Comparison of ENCODE assay signal across 24 cellular contexts in the genomic region with DNA sequence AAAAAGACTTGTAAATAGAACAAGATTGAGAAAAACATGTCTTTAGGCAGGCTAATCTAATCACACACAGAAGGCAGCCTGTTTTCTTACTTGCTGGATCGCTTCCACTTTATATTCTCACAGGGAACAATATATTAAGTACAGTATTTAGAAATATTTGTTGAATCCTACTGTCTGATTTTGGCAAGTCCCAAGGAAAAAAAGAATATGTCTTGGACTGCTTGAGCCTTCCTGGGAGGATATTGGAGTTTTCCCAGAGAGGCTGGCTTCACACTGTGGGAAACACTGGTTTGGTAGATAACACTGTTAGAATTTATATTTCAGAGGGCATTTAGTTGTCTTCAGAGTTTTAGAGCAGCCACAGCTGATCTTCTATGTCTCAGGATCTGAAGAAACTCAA.
DNase-seq lines count a peak whose midpoint lies in the region; ATAC-seq and TF ChIP-seq lines count a peak whose summit lies in the region.
"Had no signal": no experiment of that assay in that cellular context is flagged by ENCODE, and none has a peak within 500 bp of the region (broad histone marks: within the 10 kb centered on the region; RNA-seq: fewer than 3 reads in every experiment).

No MANE protein-coding gene starts in this region.

- H3K27me3 Mint-ChIP-seq in GM23338 (ENCODE audit: insufficient read depth, low read depth, poor library complexity), result no peaks in the 10 kb centered on the region
- H3K27me3 Mint-ChIP-seq in activated T-helper 2 cell treated with anti-CD3 and anti-CD28 coated beads, Interferon-gamma antibody, Interleukin-2, Interleukin-4, amounts not matched to agents 10 μg/mL and 5 μg/mL and 100 μg/mL, durations not matched to agents 14 hours and 24 hours and 36 hours (ENCODE audit: low read depth), result no peaks in the 10 kb centered on the region
- H3K27me3 Mint-ChIP-seq in activated naive CD4-positive, alpha-beta T cell treated with anti-CD3 and anti-CD28 coated beads for 36 hours (ENCODE audit: low read depth), result peaks cover 8% of the 10 kb centered on the region
- H3K27me3 Mint-ChIP-seq: activated naive CD4-positive, alpha-beta T cell treated with anti-CD3 and anti-CD28 coated beads, Interleukin-2, amount 50 U/mL, for 24 hours; naive thymus-derived CD8-positive, alpha-beta T cell had no signal

- H3F3A ChIP-seq in GM23338 (replicated peaks; ENCODE audit: low read depth), result no peaks in the 10 kb centered on the region

- H3K4me1 Mint-ChIP-seq in GM23338, result peaks cover 27% of the 10 kb centered on the region
- peaks cover 78% of the 10 kb centered on the region for H3K4me1 Mint-ChIP-seq in activated T-helper 2 cell treated with anti-CD3 and anti-CD28 coated beads, Interferon-gamma antibody, Interleukin-2, Interleukin-4, amounts not matched to agents 10 μg/mL and 5 μg/mL and 100 μg/mL, durations not matched to agents 14 hours and 24 hours and 36 hours (ENCODE audit: low read depth)
- H3K4me1 Mint-ChIP-seq in activated naive CD4-positive, alpha-beta T cell treated with anti-CD3 and anti-CD28 coated beads for 36 hours (ENCODE audit: low read depth), result peaks cover 12% of the 10 kb centered on the region

- DNase-seq in GM23338 (ENCODE audit: low spot score), result no peak
- DNase-seq in activated T-helper 2 cell treated with anti-CD3 and anti-CD28 coated beads, Interferon-gamma antibody, Interleukin-2, Interleukin-4, amounts not matched to agents 10 μg/mL and 5 μg/mL and 100 μg/mL, durations not matched to agents 14 hours and 24 hours and 36 hours (ENCODE audit: low spot score), result no peak
- DNase-seq in heart left ventricle, result peak in 1 of 5 donors; percentile 17
- no peak for DNase-seq in sciatic nerve (ENCODE audit: low spot score)
- no peak for DNase-seq in activated naive CD4-positive, alpha-beta T cell treated with anti-CD3 and anti-CD28 coated beads for 36 hours
- no peak for DNase-seq in substantia nigra (lab: John Stamatoyannopoulos, UW)
- no peak for DNase-seq in caudate nucleus (lab: John Stamatoyannopoulos, UW)
- DNase-seq: activated CD4-positive, alpha-beta T cell treated with anti-CD3 and anti-CD28 coated beads, Interleukin-2, amount 50 U/mL, for 4 hours; amygdala; COR-L47; cortex of kidney; GF-D8; KG1; naive thymus-derived CD8-positive, alpha-beta T cell; NCI-H1436; NCI-H2107; OCI-M1; retina; stimulated activated CD4-positive, alpha-beta T cell treated with anti-CD3 and anti-CD28 coated beads, Interleukin-2, amount 100 ng/mL, for 48 hours; T-helper 9 cell; upper lobe of left lung had no signal

- H4K20me1 ChIP-seq in GM23338 (replicated peaks; ENCODE audit: insufficient read depth), result no peaks in the 10 kb centered on the region

- H3K4me3 ChIP-seq in GM23338, result no peak overlapping the region
- H3K4me3 ChIP-seq in heart left ventricle, result no peak overlapping the region
- H3K4me3 ChIP-seq: breast epithelium, upper lobe of left lung had no signal

- H2AFZ ChIP-seq in GM23338, result no peak overlapping the region

- H3K27ac Mint-ChIP-seq in GM23338, result peak overlapping the region; percentile 12; the same call in 1 of the 2 replicates
- peak overlapping the region; percentile 98 for H3K27ac Mint-ChIP-seq in activated T-helper 2 cell treated with anti-CD3 and anti-CD28 coated beads, Interferon-gamma antibody, Interleukin-2, Interleukin-4, amounts not matched to agents 10 μg/mL and 5 μg/mL and 100 μg/mL, durations not matched to agents 14 hours and 24 hours and 36 hours
- H3K27ac Mint-ChIP-seq in activated naive CD4-positive, alpha-beta T cell treated with anti-CD3 and anti-CD28 coated beads for 36 hours, result no peak overlapping the region
- H3K27ac Mint-ChIP-seq: activated naive CD4-positive, alpha-beta T cell treated with anti-CD3 and anti-CD28 coated beads, Interleukin-2, amount 50 U/mL, for 24 hours had no signal

- H3K9me3 ChIP-seq in heart left ventricle, result no peaks in the 10 kb centered on the region
- H3K9me3 ChIP-seq: breast epithelium, upper lobe of left lung had no signal

- H3K4me1 ChIP-seq in GM23338 (ENCODE audit: insufficient read depth) (peaks cover 15% of the 10 kb centered on the region), heart left ventricle (peaks cover 0 to 51% (median 16%) of the 10 kb centered on the region in 12 donors)
- H3K4me1 ChIP-seq: breast epithelium had no signal

- no peak overlapping the region for H3K4me3 Mint-ChIP-seq in GM23338
- H3K4me3 Mint-ChIP-seq in activated T-helper 2 cell treated with anti-CD3 and anti-CD28 coated beads, Interferon-gamma antibody, Interleukin-2, Interleukin-4, amounts not matched to agents 10 μg/mL and 5 μg/mL and 100 μg/mL, durations not matched to agents 14 hours and 24 hours and 36 hours (ENCODE audit: low read depth), result no peak overlapping the region
- H3K4me3 Mint-ChIP-seq in activated naive CD4-positive, alpha-beta T cell treated with anti-CD3 and anti-CD28 coated beads for 36 hours, result no peak overlapping the region
- H3K4me3 Mint-ChIP-seq: activated naive CD4-positive, alpha-beta T cell treated with anti-CD3 and anti-CD28 coated beads, Interleukin-2, amount 50 U/mL, for 24 hours; naive thymus-derived CD8-positive, alpha-beta T cell had no signal

- 45 to 62% (median 58%) methylated on average over 1 of the region's 1 CpG for WGBS in heart left ventricle, 4 donors

- H3K36me3 ChIP-seq in GM23338 (ENCODE audit: insufficient read depth) (no peaks in the 10 kb centered on the region), heart left ventricle (no peaks in the 10 kb centered on the region)
- H3K36me3 ChIP-seq: breast epithelium, upper lobe of left lung had no signal

- no peak for TF ChIP-seq POLR2A in heart left ventricle (IDR thresholded peaks at IDR 0.05)

- no peak for ATAC-seq in GM23338
- ATAC-seq in heart left ventricle, result peak; percentile 25 to 56 (median 41)
- ATAC-seq in sciatic nerve, result peak; percentile 39
- no peak for ATAC-seq in GM21786 (IDR thresholded peaks at IDR 0.05; ENCODE audit: unreplicated experiment)
- ATAC-seq: naive thymus-derived CD8-positive, alpha-beta T cell had no signal

- H3K27me3 ChIP-seq in GM23338 (ENCODE audit: insufficient read depth) (no peaks in the 10 kb centered on the region), heart left ventricle (no peaks in the 10 kb centered on the region)
- H3K27me3 ChIP-seq: breast epithelium, upper lobe of left lung had no signal

- peaks cover 3% of the 10 kb centered on the region; the same call in 1 of the 2 replicates for H3K79me2 ChIP-seq in GM23338 (replicated peaks; ENCODE audit: insufficient read depth)

- H3K27ac ChIP-seq in GM23338 (ENCODE audit: low read depth) (no peak overlapping the region), heart left ventricle (peak overlapping the region in 9 of 12 donors; percentile 30 to 62 (median 44)), substantia nigra (ENCODE audit: low read depth, low read length, poor library complexity, severe bottlenecking) (no peak overlapping the region), caudate nucleus (ENCODE audit: low read depth, low read length) (no peak overlapping the region)
- H3K27ac ChIP-seq: upper lobe of left lung had no signal

- no peaks in the 10 kb centered on the region for H3K9me3 Mint-ChIP-seq in GM23338
- no peaks in the 10 kb centered on the region for H3K9me3 Mint-ChIP-seq in activated T-helper 2 cell treated with anti-CD3 and anti-CD28 coated beads, Interferon-gamma antibody, Interleukin-2, Interleukin-4, amounts not matched to agents 10 μg/mL and 5 μg/mL and 100 μg/mL, durations not matched to agents 14 hours and 24 hours and 36 hours
- no peaks in the 10 kb centered on the region for H3K9me3 Mint-ChIP-seq in activated naive CD4-positive, alpha-beta T cell treated with anti-CD3 and anti-CD28 coated beads for 36 hours
- H3K9me3 Mint-ChIP-seq: activated naive CD4-positive, alpha-beta T cell treated with anti-CD3 and anti-CD28 coated beads, Interleukin-2, amount 50 U/mL, for 24 hours; naive thymus-derived CD8-positive, alpha-beta T cell had no signal

- TF ChIP-seq CTCF in GM23338 (conservative IDR thresholded peaks at IDR 0.05; ENCODE audit: low read depth in 2 of 2), result no peak
- TF ChIP-seq CTCF in heart left ventricle (IDR thresholded peaks at IDR 0.05), result no peak

- intact Hi-C loops in activated T-helper 2 cell treated with anti-CD3 and anti-CD28 coated beads, Interferon-gamma antibody, Interleukin-2, Interleukin-4, amounts not matched to agents 10 μg/mL and 5 μg/mL and 100 μg/mL, durations not matched to agents 14 hours and 24 hours and 36 hours (cut with micrococcal nuclease), result loop anchor here (5.0 to 10.0 kb wide), 7 partner anchors 220 to 1862 kb away; no protein-coding TSS in a partner anchor
- intact Hi-C loops in heart left ventricle (cut with DNase I), result no loop called here
- intact Hi-C loops in sciatic nerve (cut with DNase I), result no loop called here
- intact Hi-C loops in activated naive CD4-positive, alpha-beta T cell treated with anti-CD3 and anti-CD28 coated beads for 36 hours (cut with micrococcal nuclease), result loop anchor here (10.0 kb wide), 1 partner anchor 1862 kb away; no protein-coding TSS in a partner anchor

- CTCF ChIA-PET in activated naive CD4-positive, alpha-beta T cell treated with anti-CD3 and anti-CD28 coated beads for 36 hours (lab: Charles Lee), result no interaction called here

- no peaks in the 10 kb centered on the region for H3K9me2 ChIP-seq in GM23338 (ENCODE audit: insufficient read depth)

- H3K36me3 Mint-ChIP-seq in GM23338 (ENCODE audit: low read depth), result peaks cover 17% of the 10 kb centered on the region
- H3K36me3 Mint-ChIP-seq in activated T-helper 2 cell treated with anti-CD3 and anti-CD28 coated beads, Interferon-gamma antibody, Interleukin-2, Interleukin-4, amounts not matched to agents 10 μg/mL and 5 μg/mL and 100 μg/mL, durations not matched to agents 14 hours and 24 hours and 36 hours (ENCODE audit: low read depth), result peaks cover 19% of the 10 kb centered on the region
- no peaks in the 10 kb centered on the region for H3K36me3 Mint-ChIP-seq in activated naive CD4-positive, alpha-beta T cell treated with anti-CD3 and anti-CD28 coated beads for 36 hours (ENCODE audit: low read depth)
- H3K36me3 Mint-ChIP-seq: activated naive CD4-positive, alpha-beta T cell treated with anti-CD3 and anti-CD28 coated beads, Interleukin-2, amount 50 U/mL, for 24 hours; naive thymus-derived CD8-positive, alpha-beta T cell had no signal

- H3K4me2 ChIP-seq in GM23338, result no peak overlapping the region

TF ChIP-seq in GM23338, 12 proteins besides CTCF, POLR2A, EP300 and RAD21 (continues in another document):
- TF ChIP-seq NANOG (IDR thresholded peaks at IDR 0.05; ENCODE audit: borderline replicate concordance), result no peak
- TF ChIP-seq POLR2AphosphoS5 (IDR thresholded peaks at IDR 0.05; ENCODE audit: low read depth), result no peak
- TF ChIP-seq EZH2 (IDR thresholded peaks at IDR 0.05; ENCODE audit: low read depth, unreplicated experiment), result no peak
- TF ChIP-seq ZNF331 (CRISPR knock-in tag; IDR thresholded peaks at IDR 0.05; ENCODE audit: low read depth), result no peak
- no peak for TF ChIP-seq CREB1 (CRISPR knock-in tag; IDR thresholded peaks at IDR 0.05; ENCODE audit: low read depth)
- TF ChIP-seq EZH2phosphoT487 (IDR thresholded peaks at IDR 0.05; ENCODE audit: unreplicated experiment), result no peak
- no peak for TF ChIP-seq STAT1 (IDR thresholded peaks at IDR 0.05; ENCODE audit: unreplicated experiment)
- TF ChIP-seq ZNF114 (CRISPR knock-in tag; IDR thresholded peaks at IDR 0.05), result no peak

Comparison
In these comparisons a context has a peak if more than half of its experiments do, and no peak if none do; other contexts are left out.
1. ATAC-seq: peak in heart left ventricle (4 of 4) and sciatic nerve (single experiment); none in GM23338 (single experiment) and GM21786 (single experiment).
2. H3K27ac ChIP-seq: peak in heart left ventricle (9 of 12); none in GM23338 (single experiment), substantia nigra (single experiment) and caudate nucleus (single experiment).
3. intact Hi-C loops: an anchor here in activated T-helper 2 cell treated with anti-CD3 and anti-CD28 coated beads, Interferon-gamma antibody, Interleukin-2, Interleukin-4, amounts not matched to agents 10 μg/mL and 5 μg/mL and 100 μg/mL, durations not matched to agents 14 hours and 24 hours and 36 hours (5.0 to 10.0 kb wide) and activated naive CD4-positive, alpha-beta T cell treated with anti-CD3 and anti-CD28 coated beads for 36 hours (10.0 kb wide); none called in heart left ventricle and sciatic nerve.